1 cellular context compared by ENCODE assay signal in the genomic region with DNA sequence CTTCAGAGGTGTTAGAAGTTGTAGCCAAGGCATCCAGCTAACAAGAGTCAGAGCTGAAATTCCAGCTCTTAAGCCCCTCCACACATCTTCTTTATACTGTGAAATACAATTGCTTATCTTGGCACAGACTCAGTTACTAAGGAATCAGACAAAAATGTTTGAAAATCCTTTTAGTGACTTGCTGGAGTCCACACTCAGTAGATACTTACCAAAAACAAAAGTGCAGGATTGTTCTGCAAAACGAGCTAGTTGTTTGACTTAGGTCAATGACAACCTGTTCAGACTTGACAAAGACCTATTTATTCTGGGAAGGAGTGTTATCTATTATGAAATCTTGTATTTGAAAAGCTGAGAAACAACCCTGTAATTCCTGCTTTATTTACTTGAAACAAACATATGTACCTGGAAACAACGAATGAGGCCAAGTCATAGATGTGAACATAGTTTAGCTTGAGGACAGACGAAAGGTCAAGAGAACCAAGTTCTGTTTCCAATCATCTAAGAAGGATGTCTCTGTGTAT.
TF ChIP-seq lines count a peak whose summit lies in the region.

No MANE protein-coding gene starts in this region.

TF ChIP-seq in HepG2, 621 proteins besides CTCF, POLR2A, EP300 and RAD21 (continues in another document):
- TF ChIP-seq GFI1 (CRISPR knock-in tag; IDR thresholded peaks at IDR 0.05; ENCODE audit: borderline replicate concordance) (peak; percentile 79), BHLHE40 (IDR thresholded peaks at IDR 0.05; ENCODE audit: low read length) (no peak), RARA (CRISPR knock-in tag; IDR thresholded peaks at IDR 0.05) (peak; percentile 73), RAD51 (IDR thresholded peaks at IDR 0.05; ENCODE audit: borderline replicate concordance) (no peak), ZNF768 (CRISPR knock-in tag; IDR thresholded peaks at IDR 0.05) (no peak), FOXA3 (CRISPR knock-in tag; IDR thresholded peaks at IDR 0.05) (peak; percentile 95), GZF1 (CRISPR knock-in tag; IDR thresholded peaks at IDR 0.05) (no peak), TCF7 (IDR thresholded peaks at IDR 0.05; ENCODE audit: low read depth) (0 out of 2 replicates have a peak, but pooled peaks have one; percentile 21), ZNF17 (CRISPR knock-in tag; IDR thresholded peaks at IDR 0.05) (no peak), ZNF644 (CRISPR knock-in tag; IDR thresholded peaks at IDR 0.05; ENCODE audit: low read depth) (no peak), ESRRA (CRISPR knock-in tag; IDR thresholded peaks at IDR 0.05; ENCODE audit: low read depth) (peak; percentile 47; the same call in 1 of the 2 replicates), CREB1 (IDR thresholded peaks at IDR 0.05) (no peak), CREB1 (CRISPR knock-in tag; IDR thresholded peaks at IDR 0.05) (0 out of 2 replicates have a peak, but pooled peaks have one; percentile 24), NR2F2 (IDR thresholded peaks at IDR 0.05; ENCODE audit: borderline replicate concordance, low read depth) (peak; percentile 86), ZNF629 (CRISPR knock-in tag; conservative IDR thresholded peaks at IDR 0.05) (0 out of 2 replicates have a peak, but pooled peaks have one; percentile 7), KDM2A (CRISPR knock-in tag; IDR thresholded peaks at IDR 0.05; ENCODE audit: borderline replicate concordance, low read depth) (no peak), NFRKB (IDR thresholded peaks at IDR 0.05) (no peak), EEA1 (CRISPR knock-in tag; IDR thresholded peaks at IDR 0.05; ENCODE audit: borderline replicate concordance) (no peak), TBX3 (IDR thresholded peaks at IDR 0.05; ENCODE audit: borderline replicate concordance) (peak; percentile 89), HNF4A (CRISPR knock-in tag; IDR thresholded peaks at IDR 0.05) (0 out of 2 replicates have a peak, but pooled peaks have one; percentile 16), FOXJ3 (CRISPR knock-in tag; IDR thresholded peaks at IDR 0.05; ENCODE audit: borderline replicate concordance) (peak; percentile 86; the same call in 1 of the 2 replicates), ATF7 (IDR thresholded peaks at IDR 0.05) (no peak), ATF7 (CRISPR knock-in tag; IDR thresholded peaks at IDR 0.05) (no peak), ZNF232 (CRISPR knock-in tag; IDR thresholded peaks at IDR 0.05; ENCODE audit: borderline replicate concordance) (no peak), NFIC (IDR thresholded peaks at IDR 0.05; ENCODE audit: low read length) (peak; percentile 79), HNRNPL (IDR thresholded peaks at IDR 0.05; ENCODE audit: low read depth, low read length) (no peak), FOXK1 (CRISPR knock-in tag; IDR thresholded peaks at IDR 0.05; ENCODE audit: borderline replicate concordance, low read depth) (peak; percentile 38; the same call in 1 of the 2 replicates), NR2F6 (IDR thresholded peaks at IDR 0.05) (peak; percentile 93), NR2F6 (CRISPR knock-in tag; IDR thresholded peaks at IDR 0.05) (peak; percentile 76; the same call in 1 of the 2 replicates), ZBTB21 (CRISPR knock-in tag; IDR thresholded peaks at IDR 0.05) (no peak), ZNF3 (CRISPR knock-in tag; IDR thresholded peaks at IDR 0.05) (0 out of 2 replicates have a peak, but pooled peaks have one; percentile 54), RXRB (CRISPR knock-in tag; IDR thresholded peaks at IDR 0.05; ENCODE audit: borderline replicate concordance) (peak; percentile 84), ZNF775 (CRISPR knock-in tag; IDR thresholded peaks at IDR 0.05; ENCODE audit: borderline replicate concordance) (no peak)
- TF ChIP-seq, protein P1, sequence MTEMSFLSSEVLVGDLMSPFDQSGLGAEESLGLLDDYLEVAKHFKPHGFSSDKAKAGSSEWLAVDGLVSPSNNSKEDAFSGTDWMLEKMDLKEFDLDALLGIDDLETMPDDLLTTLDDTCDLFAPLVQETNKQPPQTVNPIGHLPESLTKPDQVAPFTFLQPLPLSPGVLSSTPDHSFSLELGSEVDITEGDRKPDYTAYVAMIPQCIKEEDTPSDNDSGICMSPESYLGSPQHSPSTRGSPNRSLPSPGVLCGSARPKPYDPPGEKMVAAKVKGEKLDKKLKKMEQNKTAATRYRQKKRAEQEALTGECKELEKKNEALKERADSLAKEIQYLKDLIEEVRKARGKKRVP (CRISPR knock-in tag; IDR thresholded peaks at IDR 0.05): peak in 1 of 2 experiments; percentile 83; a peak in 2 of 4 replicates
- TF ChIP-seq, protein P2, sequence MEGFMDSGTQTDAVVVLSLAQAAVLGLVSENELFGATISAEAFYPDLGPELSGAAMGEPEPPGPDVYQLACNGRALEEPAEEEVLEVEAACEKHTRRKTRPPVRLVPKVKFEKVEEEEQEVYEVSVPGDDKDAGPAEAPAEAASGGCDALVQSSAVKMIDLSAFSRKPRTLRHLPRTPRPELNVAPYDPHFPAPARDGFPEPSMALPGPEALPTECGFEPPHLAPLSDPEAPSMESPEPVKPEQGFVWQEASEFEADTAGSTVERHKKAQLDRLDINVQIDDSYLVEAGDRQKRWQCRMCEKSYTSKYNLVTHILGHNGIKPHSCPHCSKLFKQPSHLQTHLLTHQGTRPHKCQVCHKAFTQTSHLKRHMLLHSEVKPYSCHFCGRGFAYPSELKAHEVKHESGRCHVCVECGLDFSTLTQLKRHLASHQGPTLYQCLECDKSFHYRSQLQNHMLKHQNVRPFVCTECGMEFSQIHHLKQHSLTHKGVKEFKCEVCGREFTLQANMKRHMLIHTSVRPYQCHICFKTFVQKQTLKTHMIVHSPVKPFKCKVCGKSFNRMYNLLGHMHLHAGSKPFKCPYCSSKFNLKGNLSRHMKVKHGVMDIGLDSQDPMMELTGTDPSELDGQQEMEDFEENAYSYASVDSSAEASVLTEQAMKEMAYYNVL (CRISPR knock-in tag; IDR thresholded peaks at IDR 0.05; ENCODE audit: borderline replicate concordance): no peak
- TF ChIP-seq, protein P3, sequence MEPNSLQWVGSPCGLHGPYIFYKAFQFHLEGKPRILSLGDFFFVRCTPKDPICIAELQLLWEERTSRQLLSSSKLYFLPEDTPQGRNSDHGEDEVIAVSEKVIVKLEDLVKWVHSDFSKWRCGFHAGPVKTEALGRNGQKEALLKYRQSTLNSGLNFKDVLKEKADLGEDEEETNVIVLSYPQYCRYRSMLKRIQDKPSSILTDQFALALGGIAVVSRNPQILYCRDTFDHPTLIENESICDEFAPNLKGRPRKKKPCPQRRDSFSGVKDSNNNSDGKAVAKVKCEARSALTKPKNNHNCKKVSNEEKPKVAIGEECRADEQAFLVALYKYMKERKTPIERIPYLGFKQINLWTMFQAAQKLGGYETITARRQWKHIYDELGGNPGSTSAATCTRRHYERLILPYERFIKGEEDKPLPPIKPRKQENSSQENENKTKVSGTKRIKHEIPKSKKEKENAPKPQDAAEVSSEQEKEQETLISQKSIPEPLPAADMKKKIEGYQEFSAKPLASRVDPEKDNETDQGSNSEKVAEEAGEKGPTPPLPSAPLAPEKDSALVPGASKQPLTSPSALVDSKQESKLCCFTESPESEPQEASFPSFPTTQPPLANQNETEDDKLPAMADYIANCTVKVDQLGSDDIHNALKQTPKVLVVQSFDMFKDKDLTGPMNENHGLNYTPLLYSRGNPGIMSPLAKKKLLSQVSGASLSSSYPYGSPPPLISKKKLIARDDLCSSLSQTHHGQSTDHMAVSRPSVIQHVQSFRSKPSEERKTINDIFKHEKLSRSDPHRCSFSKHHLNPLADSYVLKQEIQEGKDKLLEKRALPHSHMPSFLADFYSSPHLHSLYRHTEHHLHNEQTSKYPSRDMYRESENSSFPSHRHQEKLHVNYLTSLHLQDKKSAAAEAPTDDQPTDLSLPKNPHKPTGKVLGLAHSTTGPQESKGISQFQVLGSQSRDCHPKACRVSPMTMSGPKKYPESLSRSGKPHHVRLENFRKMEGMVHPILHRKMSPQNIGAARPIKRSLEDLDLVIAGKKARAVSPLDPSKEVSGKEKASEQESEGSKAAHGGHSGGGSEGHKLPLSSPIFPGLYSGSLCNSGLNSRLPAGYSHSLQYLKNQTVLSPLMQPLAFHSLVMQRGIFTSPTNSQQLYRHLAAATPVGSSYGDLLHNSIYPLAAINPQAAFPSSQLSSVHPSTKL (CRISPR knock-in tag; IDR thresholded peaks at IDR 0.05): peak; percentile 86
- TF ChIP-seq, protein P4, sequence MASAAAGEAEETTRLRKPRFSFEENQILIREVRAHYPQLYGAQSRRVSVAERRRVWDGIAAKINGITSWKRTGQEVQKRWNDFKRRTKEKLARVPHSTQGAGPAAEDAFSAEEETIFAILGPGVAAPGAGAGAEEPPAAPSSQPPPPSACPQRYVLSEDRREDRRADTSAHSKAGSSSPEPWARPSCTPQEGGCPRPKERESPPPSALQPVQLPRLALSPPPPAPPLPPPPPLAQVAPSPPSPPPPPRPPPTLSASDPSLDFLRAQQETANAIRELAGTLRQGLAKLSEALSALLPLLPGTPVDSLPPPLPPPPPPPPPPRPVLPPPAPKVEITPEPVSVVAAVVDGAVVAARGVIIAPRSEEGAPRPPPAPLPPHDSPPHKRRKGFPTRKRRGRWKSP (CRISPR knock-in tag; IDR thresholded peaks at IDR 0.05): peak; percentile 39; the same call in 1 of the 2 replicates
- TF ChIP-seq, protein P5, sequence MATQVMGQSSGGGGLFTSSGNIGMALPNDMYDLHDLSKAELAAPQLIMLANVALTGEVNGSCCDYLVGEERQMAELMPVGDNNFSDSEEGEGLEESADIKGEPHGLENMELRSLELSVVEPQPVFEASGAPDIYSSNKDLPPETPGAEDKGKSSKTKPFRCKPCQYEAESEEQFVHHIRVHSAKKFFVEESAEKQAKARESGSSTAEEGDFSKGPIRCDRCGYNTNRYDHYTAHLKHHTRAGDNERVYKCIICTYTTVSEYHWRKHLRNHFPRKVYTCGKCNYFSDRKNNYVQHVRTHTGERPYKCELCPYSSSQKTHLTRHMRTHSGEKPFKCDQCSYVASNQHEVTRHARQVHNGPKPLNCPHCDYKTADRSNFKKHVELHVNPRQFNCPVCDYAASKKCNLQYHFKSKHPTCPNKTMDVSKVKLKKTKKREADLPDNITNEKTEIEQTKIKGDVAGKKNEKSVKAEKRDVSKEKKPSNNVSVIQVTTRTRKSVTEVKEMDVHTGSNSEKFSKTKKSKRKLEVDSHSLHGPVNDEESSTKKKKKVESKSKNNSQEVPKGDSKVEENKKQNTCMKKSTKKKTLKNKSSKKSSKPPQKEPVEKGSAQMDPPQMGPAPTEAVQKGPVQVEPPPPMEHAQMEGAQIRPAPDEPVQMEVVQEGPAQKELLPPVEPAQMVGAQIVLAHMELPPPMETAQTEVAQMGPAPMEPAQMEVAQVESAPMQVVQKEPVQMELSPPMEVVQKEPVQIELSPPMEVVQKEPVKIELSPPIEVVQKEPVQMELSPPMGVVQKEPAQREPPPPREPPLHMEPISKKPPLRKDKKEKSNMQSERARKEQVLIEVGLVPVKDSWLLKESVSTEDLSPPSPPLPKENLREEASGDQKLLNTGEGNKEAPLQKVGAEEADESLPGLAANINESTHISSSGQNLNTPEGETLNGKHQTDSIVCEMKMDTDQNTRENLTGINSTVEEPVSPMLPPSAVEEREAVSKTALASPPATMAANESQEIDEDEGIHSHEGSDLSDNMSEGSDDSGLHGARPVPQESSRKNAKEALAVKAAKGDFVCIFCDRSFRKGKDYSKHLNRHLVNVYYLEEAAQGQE (IDR thresholded peaks at IDR 0.05; ENCODE audit: borderline replicate concordance in 1 of 2, low read depth in 1 of 2, low read length in 2 of 2): peak in 1 of 2 experiments; percentile 75; a peak in 1 of 4 replicates
- TF ChIP-seq, protein P6, sequence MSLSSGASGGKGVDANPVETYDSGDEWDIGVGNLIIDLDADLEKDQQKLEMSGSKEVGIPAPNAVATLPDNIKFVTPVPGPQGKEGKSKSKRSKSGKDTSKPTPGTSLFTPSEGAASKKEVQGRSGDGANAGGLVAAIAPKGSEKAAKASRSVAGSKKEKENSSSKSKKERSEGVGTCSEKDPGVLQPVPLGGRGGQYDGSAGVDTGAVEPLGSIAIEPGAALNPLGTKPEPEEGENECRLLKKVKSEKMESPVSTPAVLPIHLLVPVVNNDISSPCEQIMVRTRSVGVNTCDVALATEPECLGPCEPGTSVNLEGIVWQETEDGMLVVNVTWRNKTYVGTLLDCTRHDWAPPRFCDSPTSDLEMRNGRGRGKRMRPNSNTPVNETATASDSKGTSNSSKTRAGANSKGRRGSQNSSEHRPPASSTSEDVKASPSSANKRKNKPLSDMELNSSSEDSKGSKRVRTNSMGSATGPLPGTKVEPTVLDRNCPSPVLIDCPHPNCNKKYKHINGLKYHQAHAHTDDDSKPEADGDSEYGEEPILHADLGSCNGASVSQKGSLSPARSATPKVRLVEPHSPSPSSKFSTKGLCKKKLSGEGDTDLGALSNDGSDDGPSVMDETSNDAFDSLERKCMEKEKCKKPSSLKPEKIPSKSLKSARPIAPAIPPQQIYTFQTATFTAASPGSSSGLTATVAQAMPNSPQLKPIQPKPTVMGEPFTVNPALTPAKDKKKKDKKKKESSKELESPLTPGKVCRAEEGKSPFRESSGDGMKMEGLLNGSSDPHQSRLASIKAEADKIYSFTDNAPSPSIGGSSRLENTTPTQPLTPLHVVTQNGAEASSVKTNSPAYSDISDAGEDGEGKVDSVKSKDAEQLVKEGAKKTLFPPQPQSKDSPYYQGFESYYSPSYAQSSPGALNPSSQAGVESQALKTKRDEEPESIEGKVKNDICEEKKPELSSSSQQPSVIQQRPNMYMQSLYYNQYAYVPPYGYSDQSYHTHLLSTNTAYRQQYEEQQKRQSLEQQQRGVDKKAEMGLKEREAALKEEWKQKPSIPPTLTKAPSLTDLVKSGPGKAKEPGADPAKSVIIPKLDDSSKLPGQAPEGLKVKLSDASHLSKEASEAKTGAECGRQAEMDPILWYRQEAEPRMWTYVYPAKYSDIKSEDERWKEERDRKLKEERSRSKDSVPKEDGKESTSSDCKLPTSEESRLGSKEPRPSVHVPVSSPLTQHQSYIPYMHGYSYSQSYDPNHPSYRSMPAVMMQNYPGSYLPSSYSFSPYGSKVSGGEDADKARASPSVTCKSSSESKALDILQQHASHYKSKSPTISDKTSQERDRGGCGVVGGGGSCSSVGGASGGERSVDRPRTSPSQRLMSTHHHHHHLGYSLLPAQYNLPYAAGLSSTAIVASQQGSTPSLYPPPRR (CRISPR knock-in tag; IDR thresholded peaks at IDR 0.05; ENCODE audit: borderline replicate concordance): peak; percentile 96
- TF ChIP-seq, protein P7, sequence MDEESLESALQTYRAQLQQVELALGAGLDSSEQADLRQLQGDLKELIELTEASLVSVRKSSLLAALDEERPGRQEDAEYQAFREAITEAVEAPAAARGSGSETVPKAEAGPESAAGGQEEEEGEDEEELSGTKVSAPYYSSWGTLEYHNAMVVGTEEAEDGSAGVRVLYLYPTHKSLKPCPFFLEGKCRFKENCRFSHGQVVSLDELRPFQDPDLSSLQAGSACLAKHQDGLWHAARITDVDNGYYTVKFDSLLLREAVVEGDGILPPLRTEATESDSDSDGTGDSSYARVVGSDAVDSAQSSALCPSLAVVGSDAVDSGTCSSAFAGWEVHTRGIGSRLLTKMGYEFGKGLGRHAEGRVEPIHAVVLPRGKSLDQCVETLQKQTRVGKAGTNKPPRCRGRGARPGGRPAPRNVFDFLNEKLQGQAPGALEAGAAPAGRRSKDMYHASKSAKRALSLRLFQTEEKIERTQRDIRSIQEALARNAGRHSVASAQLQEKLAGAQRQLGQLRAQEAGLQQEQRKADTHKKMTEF (CRISPR knock-in tag; IDR thresholded peaks at IDR 0.05): peak; percentile 77; the same call in 1 of the 2 replicates
- TF ChIP-seq, protein P8, sequence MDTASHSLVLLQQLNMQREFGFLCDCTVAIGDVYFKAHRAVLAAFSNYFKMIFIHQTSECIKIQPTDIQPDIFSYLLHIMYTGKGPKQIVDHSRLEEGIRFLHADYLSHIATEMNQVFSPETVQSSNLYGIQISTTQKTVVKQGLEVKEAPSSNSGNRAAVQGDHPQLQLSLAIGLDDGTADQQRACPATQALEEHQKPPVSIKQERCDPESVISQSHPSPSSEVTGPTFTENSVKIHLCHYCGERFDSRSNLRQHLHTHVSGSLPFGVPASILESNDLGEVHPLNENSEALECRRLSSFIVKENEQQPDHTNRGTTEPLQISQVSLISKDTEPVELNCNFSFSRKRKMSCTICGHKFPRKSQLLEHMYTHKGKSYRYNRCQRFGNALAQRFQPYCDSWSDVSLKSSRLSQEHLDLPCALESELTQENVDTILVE (CRISPR knock-in tag; IDR thresholded peaks at IDR 0.05): peak; percentile 58; the same call in 1 of the 2 replicates
